In the genomic region with DNA sequence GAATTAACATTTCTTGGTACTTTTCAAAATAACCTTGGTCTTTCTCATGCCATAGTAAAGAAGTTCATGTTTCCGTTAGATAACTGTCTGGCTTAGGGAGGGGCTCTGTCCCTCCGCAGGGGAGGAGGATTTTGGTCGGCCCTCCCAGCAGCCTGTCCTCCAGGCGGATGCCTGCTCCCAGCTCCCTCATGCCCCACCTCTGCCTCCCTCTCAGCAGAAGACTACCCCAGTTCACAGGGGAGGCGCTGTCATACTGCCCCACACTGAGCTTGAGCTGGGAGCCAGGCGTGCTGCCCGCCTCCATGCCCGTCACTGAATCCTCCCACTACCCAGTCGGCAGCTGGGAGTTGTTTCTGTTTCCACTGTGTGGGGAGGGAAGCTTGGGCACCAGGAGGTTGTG, we compare ENCODE assay signal across 1 cellular context.
A peak's percentile ranks its signal among the peaks of the same experiment; 100 is the strongest.
TF ChIP-seq lines count a peak whose summit lies in the region.

No MANE protein-coding gene starts in this region.

TF ChIP-seq in K562, 482 proteins besides CTCF, POLR2A, EP300 and RAD21 (continues in another document):
- TF ChIP-seq, protein P1, sequence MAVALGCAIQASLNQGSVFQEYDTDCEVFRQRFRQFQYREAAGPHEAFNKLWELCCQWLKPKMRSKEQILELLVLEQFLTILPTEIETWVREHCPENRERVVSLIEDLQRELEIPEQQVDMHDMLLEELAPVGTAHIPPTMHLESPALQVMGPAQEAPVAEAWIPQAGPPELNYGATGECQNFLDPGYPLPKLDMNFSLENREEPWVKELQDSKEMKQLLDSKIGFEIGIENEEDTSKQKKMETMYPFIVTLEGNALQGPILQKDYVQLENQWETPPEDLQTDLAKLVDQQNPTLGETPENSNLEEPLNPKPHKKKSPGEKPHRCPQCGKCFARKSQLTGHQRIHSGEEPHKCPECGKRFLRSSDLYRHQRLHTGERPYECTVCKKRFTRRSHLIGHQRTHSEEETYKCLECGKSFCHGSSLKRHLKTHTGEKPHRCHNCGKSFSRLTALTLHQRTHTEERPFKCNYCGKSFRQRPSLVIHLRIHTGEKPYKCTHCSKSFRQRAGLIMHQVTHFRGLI (CRISPR knock-in tag; IDR thresholded peaks at IDR 0.05), result 0 out of 2 replicates have a peak, but pooled peaks have one; percentile 13
- TF ChIP-seq CBFA2T3 (IDR thresholded peaks at IDR 0.05) (0 out of 2 replicates have a peak, but pooled peaks have one; percentile 15), ZNF232 (CRISPR knock-in tag; IDR thresholded peaks at IDR 0.05) (no peak), TAL1 (IDR thresholded peaks at IDR 0.05) (no peak), RBFOX2 (IDR thresholded peaks at IDR 0.05; ENCODE audit: low read depth, low read length) (peak; percentile 51), DPF2 (IDR thresholded peaks at IDR 0.05) (peak; percentile 42; the same call in 1 of the 2 replicates), POLR2G (IDR thresholded peaks at IDR 0.05; ENCODE audit: low read depth, low read length) (peak; percentile 47), SMAD4 (CRISPR knock-in tag; conservative IDR thresholded peaks at IDR 0.05) (0 out of 2 replicates have a peak, but pooled peaks have one; percentile 58), TFE3 (CRISPR knock-in tag; IDR thresholded peaks at IDR 0.05) (no peak), ZNF583 (CRISPR knock-in tag; IDR thresholded peaks at IDR 0.05) (0 out of 2 replicates have a peak, but pooled peaks have one; percentile 49), CXXC5 (CRISPR knock-in tag; IDR thresholded peaks at IDR 0.05) (peak; percentile 43; the same call in 1 of the 2 replicates), SIX5 (IDR thresholded peaks at IDR 0.05; ENCODE audit: borderline replicate concordance in 1 of 2, insufficient read depth in 1 of 2, low read depth in 1 of 2, low read length in 2 of 2) (no peak), MAZ (CRISPR knock-in tag; conservative IDR thresholded peaks at IDR 0.05 in 1 of 2, IDR thresholded peaks at IDR 0.05 in 1 of 2) (peak; percentile 24 to 51; a peak in 2 of 4 replicates), ZNF589 (CRISPR knock-in tag; IDR thresholded peaks at IDR 0.05; ENCODE audit: low read depth) (0 out of 2 replicates have a peak, but pooled peaks have one; percentile 41), ARID1B (IDR thresholded peaks at IDR 0.05) (peak; percentile 45), SNRNP70 (optimal IDR thresholded peaks at IDR 0.05; ENCODE audit: low read depth, low read length) (no peak), ATF7 (IDR thresholded peaks at IDR 0.05) (0 out of 2 replicates have a peak, but pooled peaks have one; percentile 12), ZNF766 (CRISPR knock-in tag; conservative IDR thresholded peaks at IDR 0.05) (0 out of 2 replicates have a peak, but pooled peaks have one; percentile 47), ZBTB12 (CRISPR knock-in tag; IDR thresholded peaks at IDR 0.05) (peak; percentile 31; the same call in 1 of the 2 replicates), TCF3 (CRISPR knock-in tag; IDR thresholded peaks at IDR 0.05) (peak; percentile 59; the same call in 1 of the 2 replicates), SNAPC5 (CRISPR knock-in tag; IDR thresholded peaks at IDR 0.05) (no peak), ZNF134 (CRISPR knock-in tag; conservative IDR thresholded peaks at IDR 0.05) (no peak), ZNF445 (CRISPR knock-in tag; IDR thresholded peaks at IDR 0.05; ENCODE audit: low read depth) (no peak), ZKSCAN1 (IDR thresholded peaks at IDR 0.05; ENCODE audit: low read depth, low read length) (no peak), ZFP30 (CRISPR knock-in tag; IDR thresholded peaks at IDR 0.05; ENCODE audit: borderline replicate concordance) (no peak), DMBX1 (CRISPR knock-in tag; IDR thresholded peaks at IDR 0.05; ENCODE audit: borderline replicate concordance) (peak; percentile 56; the same call in 1 of the 2 replicates), ARID2 (IDR thresholded peaks at IDR 0.05) (no peak)
- TF ChIP-seq, protein P2, sequence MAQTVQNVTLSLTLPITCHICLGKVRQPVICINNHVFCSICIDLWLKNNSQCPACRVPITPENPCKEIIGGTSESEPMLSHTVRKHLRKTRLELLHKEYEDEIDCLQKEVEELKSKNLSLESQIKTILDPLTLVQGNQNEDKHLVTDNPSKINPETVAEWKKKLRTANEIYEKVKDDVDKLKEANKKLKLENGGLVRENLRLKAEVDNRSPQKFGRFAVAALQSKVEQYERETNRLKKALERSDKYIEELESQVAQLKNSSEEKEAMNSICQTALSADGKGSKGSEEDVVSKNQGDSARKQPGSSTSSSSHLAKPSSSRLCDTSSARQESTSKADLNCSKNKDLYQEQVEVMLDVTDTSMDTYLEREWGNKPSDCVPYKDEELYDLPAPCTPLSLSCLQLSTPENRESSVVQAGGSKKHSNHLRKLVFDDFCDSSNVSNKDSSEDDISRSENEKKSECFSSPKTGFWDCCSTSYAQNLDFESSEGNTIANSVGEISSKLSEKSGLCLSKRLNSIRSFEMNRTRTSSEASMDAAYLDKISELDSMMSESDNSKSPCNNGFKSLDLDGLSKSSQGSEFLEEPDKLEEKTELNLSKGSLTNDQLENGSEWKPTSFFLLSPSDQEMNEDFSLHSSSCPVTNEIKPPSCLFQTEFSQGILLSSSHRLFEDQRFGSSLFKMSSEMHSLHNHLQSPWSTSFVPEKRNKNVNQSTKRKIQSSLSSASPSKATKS (CRISPR knock-in tag; IDR thresholded peaks at IDR 0.05), result no peak
- TF ChIP-seq, protein P3, sequence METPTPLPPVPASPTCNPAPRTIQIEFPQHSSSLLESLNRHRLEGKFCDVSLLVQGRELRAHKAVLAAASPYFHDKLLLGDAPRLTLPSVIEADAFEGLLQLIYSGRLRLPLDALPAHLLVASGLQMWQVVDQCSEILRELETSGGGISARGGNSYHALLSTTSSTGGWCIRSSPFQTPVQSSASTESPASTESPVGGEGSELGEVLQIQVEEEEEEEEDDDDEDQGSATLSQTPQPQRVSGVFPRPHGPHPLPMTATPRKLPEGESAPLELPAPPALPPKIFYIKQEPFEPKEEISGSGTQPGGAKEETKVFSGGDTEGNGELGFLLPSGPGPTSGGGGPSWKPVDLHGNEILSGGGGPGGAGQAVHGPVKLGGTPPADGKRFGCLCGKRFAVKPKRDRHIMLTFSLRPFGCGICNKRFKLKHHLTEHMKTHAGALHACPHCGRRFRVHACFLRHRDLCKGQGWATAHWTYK (CRISPR knock-in tag; IDR thresholded peaks at IDR 0.05), result peak; percentile 56; the same call in 1 of the 2 replicates
- TF ChIP-seq, protein P4, sequence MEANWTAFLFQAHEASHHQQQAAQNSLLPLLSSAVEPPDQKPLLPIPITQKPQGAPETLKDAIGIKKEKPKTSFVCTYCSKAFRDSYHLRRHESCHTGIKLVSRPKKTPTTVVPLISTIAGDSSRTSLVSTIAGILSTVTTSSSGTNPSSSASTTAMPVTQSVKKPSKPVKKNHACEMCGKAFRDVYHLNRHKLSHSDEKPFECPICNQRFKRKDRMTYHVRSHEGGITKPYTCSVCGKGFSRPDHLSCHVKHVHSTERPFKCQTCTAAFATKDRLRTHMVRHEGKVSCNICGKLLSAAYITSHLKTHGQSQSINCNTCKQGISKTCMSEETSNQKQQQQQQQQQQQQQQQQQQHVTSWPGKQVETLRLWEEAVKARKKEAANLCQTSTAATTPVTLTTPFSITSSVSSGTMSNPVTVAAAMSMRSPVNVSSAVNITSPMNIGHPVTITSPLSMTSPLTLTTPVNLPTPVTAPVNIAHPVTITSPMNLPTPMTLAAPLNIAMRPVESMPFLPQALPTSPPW (CRISPR knock-in tag; IDR thresholded peaks at IDR 0.05), result peak; percentile 86
- TF ChIP-seq, protein P5, sequence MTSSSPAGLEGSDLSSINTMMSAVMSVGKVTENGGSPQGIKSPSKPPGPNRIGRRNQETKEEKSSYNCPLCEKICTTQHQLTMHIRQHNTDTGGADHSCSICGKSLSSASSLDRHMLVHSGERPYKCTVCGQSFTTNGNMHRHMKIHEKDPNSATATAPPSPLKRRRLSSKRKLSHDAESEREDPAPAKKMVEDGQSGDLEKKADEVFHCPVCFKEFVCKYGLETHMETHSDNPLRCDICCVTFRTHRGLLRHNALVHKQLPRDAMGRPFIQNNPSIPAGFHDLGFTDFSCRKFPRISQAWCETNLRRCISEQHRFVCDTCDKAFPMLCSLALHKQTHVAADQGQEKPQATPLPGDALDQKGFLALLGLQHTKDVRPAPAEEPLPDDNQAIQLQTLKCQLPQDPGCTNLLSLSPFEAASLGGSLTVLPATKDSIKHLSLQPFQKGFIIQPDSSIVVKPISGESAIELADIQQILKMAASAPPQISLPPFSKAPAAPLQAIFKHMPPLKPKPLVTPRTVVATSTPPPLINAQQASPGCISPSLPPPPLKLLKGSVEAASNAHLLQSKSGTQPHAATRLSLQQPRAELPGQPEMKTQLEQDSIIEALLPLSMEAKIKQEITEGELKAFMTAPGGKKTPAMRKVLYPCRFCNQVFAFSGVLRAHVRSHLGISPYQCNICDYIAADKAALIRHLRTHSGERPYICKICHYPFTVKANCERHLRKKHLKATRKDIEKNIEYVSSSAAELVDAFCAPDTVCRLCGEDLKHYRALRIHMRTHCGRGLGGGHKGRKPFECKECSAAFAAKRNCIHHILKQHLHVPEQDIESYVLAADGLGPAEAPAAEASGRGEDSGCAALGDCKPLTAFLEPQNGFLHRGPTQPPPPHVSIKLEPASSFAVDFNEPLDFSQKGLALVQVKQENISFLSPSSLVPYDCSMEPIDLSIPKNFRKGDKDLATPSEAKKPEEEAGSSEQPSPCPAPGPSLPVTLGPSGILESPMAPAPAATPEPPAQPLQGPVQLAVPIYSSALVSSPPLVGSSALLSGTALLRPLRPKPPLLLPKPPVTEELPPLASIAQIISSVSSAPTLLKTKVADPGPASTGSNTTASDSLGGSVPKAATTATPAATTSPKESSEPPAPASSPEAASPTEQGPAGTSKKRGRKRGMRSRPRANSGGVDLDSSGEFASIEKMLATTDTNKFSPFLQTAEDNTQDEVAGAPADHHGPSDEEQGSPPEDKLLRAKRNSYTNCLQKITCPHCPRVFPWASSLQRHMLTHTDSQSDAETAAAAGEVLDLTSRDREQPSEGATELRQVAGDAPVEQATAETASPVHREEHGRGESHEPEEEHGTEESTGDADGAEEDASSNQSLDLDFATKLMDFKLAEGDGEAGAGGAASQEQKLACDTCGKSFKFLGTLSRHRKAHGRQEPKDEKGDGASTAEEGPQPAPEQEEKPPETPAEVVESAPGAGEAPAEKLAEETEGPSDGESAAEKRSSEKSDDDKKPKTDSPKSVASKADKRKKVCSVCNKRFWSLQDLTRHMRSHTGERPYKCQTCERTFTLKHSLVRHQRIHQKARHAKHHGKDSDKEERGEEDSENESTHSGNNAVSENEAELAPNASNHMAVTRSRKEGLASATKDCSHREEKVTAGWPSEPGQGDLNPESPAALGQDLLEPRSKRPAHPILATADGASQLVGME (CRISPR knock-in tag; IDR thresholded peaks at IDR 0.05), result peak; percentile 36; the same call in 1 of the 2 replicates
- TF ChIP-seq, protein P6, sequence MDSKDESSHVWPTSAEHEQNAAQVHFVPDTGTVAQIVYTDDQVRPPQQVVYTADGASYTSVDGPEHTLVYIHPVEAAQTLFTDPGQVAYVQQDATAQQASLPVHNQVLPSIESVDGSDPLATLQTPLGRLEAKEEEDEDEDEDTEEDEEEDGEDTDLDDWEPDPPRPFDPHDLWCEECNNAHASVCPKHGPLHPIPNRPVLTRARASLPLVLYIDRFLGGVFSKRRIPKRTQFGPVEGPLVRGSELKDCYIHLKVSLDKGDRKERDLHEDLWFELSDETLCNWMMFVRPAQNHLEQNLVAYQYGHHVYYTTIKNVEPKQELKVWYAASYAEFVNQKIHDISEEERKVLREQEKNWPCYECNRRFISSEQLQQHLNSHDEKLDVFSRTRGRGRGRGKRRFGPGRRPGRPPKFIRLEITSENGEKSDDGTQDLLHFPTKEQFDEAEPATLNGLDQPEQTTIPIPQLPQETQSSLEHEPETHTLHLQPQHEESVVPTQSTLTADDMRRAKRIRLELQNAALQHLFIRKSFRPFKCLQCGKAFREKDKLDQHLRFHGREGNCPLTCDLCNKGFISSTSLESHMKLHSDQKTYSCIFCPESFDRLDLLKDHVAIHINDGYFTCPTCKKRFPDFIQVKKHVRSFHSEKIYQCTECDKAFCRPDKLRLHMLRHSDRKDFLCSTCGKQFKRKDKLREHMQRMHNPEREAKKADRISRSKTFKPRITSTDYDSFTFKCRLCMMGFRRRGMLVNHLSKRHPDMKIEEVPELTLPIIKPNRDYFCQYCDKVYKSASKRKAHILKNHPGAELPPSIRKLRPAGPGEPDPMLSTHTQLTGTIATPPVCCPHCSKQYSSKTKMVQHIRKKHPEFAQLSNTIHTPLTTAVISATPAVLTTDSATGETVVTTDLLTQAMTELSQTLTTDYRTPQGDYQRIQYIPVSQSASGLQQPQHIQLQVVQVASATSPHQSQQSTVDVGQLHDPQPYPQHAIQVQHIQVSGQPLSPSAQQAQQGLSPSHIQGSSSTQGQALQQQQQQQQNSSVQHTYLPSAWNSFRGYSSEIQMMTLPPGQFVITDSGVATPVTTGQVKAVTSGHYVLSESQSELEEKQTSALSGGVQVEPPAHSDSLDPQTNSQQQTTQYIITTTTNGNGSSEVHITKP (IDR thresholded peaks at IDR 0.05; ENCODE audit: partially characterized antibody), result peak; percentile 12
- TF ChIP-seq, protein P7, sequence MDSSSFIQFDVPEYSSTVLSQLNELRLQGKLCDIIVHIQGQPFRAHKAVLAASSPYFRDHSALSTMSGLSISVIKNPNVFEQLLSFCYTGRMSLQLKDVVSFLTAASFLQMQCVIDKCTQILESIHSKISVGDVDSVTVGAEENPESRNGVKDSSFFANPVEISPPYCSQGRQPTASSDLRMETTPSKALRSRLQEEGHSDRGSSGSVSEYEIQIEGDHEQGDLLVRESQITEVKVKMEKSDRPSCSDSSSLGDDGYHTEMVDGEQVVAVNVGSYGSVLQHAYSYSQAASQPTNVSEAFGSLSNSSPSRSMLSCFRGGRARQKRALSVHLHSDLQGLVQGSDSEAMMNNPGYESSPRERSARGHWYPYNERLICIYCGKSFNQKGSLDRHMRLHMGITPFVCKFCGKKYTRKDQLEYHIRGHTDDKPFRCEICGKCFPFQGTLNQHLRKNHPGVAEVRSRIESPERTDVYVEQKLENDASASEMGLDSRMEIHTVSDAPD (CRISPR knock-in tag; IDR thresholded peaks at IDR 0.05), result no peak
